Comparison of ENCODE assay signal across 16 cellular contexts in the genomic region with DNA sequence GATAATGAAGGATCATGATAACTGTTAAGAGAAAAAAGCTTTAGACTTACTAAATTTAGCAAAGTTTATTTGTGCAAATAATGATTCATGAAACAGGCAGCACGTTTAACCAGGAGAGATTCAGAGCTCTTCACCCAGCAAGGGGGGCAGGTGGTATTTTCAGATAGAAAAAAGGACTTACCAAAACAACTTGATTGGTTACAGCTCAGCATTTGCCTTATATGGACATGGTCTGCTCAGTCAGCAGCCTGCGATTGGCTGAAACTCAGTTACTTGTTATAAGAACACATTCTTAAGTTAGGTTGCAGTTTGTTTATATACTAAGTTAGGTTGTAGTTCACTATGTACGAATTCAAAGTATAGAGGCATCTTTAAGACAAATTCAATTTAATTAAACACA.
DNase-seq lines count a peak whose midpoint lies in the region; TF ChIP-seq lines count a peak whose summit lies in the region.
"Had no signal": no experiment of that assay in that cellular context is flagged by ENCODE, and none has a peak within 500 bp of the region (broad histone marks: within the 10 kb centered on the region; RNA-seq: fewer than 3 reads in every experiment).

No MANE protein-coding gene starts in this region.

- H3K4me3 ChIP-seq in HEK293 (ENCODE audit: low read depth, low read length) (no peak overlapping the region), SJSA1 (no peak overlapping the region)
- no peak overlapping the region for H3K4me3 ChIP-seq in effector memory CD4-positive, alpha-beta T cell (ENCODE audit: insufficient read depth, low read depth, low read length, poor library complexity, severe bottlenecking)
- H3K4me3 ChIP-seq: colonic mucosa, mucosa of descending colon had no signal

- DNase-seq in A172 (ENCODE audit: low spot score) (peak; percentile 81), SJSA1 (ENCODE audit: low read depth in 1 of 2, low spot score in 2 of 2) (peak; percentile 73 to 84), fibroblast of gingiva (ENCODE audit: low read depth) (peak; percentile 46), NCI-H1417 treated with DMSO at 0.1 percent for 48 hours (lab: John Stamatoyannopoulos, UW) (no peak), HPDE6-E6E7 (ENCODE audit: extremely low spot score) (no peak)
- DNase-seq in stimulated activated naive CD4-positive, alpha-beta T cell (lab: John Stamatoyannopoulos, UW), result no peak
- no peak for DNase-seq in effector memory CD4-positive, alpha-beta T cell
- DNase-seq: activated naive CD4-positive, alpha-beta T cell treated with anti-CD3 and anti-CD28 coated beads, Interleukin-2, amount 50 U/mL, for 16 hours; colonic mucosa; DMS 273 treated with DMSO at 0.1 percent for 48 hours; immature natural killer cell; mucosa of descending colon; NCI-H1417; NCI-H526; stimulated activated CD4-positive, alpha-beta T cell treated with anti-CD3 and anti-CD28 coated beads, Interleukin-2, amount 100 ng/mL, for 24 hours had no signal

- TF ChIP-seq CTCF in HEK293 (tag by site-specific recombination; IDR thresholded peaks at IDR 0.05), result no peak

- no peak overlapping the region for H3K27ac ChIP-seq in HEK293 (ENCODE audit: extremely low read depth, low read depth, low read length)
- H3K27ac ChIP-seq in SJSA1, result peak overlapping the region; percentile 79
- no peak overlapping the region for H3K27ac ChIP-seq in effector memory CD4-positive, alpha-beta T cell (ENCODE audit: insufficient read depth, low read length, poor library complexity, severe bottlenecking)
- H3K27ac ChIP-seq: colonic mucosa had no signal

- no peaks in the 10 kb centered on the region for H3K27me3 ChIP-seq in SJSA1 (replicated peaks)
- H3K27me3 ChIP-seq in effector memory CD4-positive, alpha-beta T cell (replicated peaks; ENCODE audit: control insufficient read depth, insufficient read depth, low read length, poor library complexity, severe bottlenecking), result no peaks in the 10 kb centered on the region
- H3K27me3 ChIP-seq: colonic mucosa had no signal

- CTCF ChIA-PET in HEK293 (lab: Yijun Ruan, JAX), result interaction anchor here (0.6 kb wide), 2 partner anchors 12 to 1485 kb away, joined by 3 to 4 read pairs; no protein-coding TSS in a partner anchor

- H3K4me1 ChIP-seq in HEK293 (ENCODE audit: control insufficient read depth, insufficient read depth, low read length) (peaks cover 17% of the 10 kb centered on the region), SJSA1 (replicated peaks) (peaks cover 31% of the 10 kb centered on the region)
- no peaks in the 10 kb centered on the region for H3K4me1 ChIP-seq in effector memory CD4-positive, alpha-beta T cell (ENCODE audit: control insufficient read depth, insufficient read depth, low read length, poor library complexity, severe bottlenecking)
- H3K4me1 ChIP-seq: colonic mucosa had no signal

- H3K9me3 ChIP-seq in HEK293 (ENCODE audit: control insufficient read depth, insufficient read depth, low read depth, low read length) (no peaks in the 10 kb centered on the region), SJSA1 (replicated peaks) (no peaks in the 10 kb centered on the region; the same call in 1 of the 2 replicates)
- no peaks in the 10 kb centered on the region for H3K9me3 ChIP-seq in effector memory CD4-positive, alpha-beta T cell (ENCODE audit: control insufficient read depth, low read length)
- H3K9me3 ChIP-seq: colonic mucosa, mucosa of descending colon had no signal

- H3K36me3 ChIP-seq in HEK293 (ENCODE audit: control insufficient read depth in 2 of 2, insufficient read depth in 1 of 2, low read length in 2 of 2) (no peaks in the 10 kb centered on the region), SJSA1 (0 out of 2 replicates have a peak, but pooled peaks cover 4% of the 10 kb centered on the region)
- no peaks in the 10 kb centered on the region for H3K36me3 ChIP-seq in effector memory CD4-positive, alpha-beta T cell (ENCODE audit: control insufficient read depth, insufficient read depth, low read length)
- H3K36me3 ChIP-seq: colonic mucosa had no signal

- POLR2A ChIA-PET in HEK293 (lab: Yijun Ruan, JAX), result no interaction called here

TF ChIP-seq in HEK293, 187 proteins besides CTCF, POLR2A, EP300 and RAD21:
- TF ChIP-seq ZNF549 (tag by site-specific recombination; IDR thresholded peaks at IDR 0.05), result peak; percentile 73
- no peak for TF ChIP-seq ZEB2 (tag by site-specific recombination; IDR thresholded peaks at IDR 0.05)

Comparison
In these comparisons a context has a peak if more than half of its experiments do, and no peak if none do; other contexts are left out.
1. DNase-seq: peak in A172 (single experiment), SJSA1 (2 of 2) and fibroblast of gingiva (single experiment); none in stimulated activated naive CD4-positive, alpha-beta T cell (0 of 6), NCI-H1417 treated with DMSO at 0.1 percent for 48 hours (single experiment), HPDE6-E6E7 (single experiment) and effector memory CD4-positive, alpha-beta T cell (0 of 3).